Comparison of ENCODE assay signal across 19 cellular contexts in the genomic region with DNA sequence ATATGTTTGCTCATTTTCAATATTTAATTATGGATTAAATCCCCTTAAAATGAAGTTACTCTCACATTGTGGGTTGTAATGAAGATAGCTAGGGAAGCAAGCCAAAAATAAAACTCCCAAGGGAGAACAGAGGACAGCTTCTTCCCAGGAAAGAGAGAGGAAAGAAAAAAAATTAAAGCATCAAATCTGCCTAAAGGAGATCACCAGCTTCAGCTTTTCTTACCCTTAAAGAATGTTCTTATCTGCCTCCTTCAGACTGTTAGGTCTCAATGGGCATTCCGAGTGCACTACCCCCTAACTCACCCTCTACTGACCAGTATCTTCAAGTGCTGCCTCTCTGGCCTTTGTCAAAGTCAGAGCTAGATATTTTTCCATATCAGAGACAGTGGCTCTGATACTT. TPM values are rescaled to one million over a fixed set of nuclear protein-coding genes. Genes with fewer than 3 reads are reported as not detected.
DNase-seq lines count a peak whose midpoint lies in the region; ATAC-seq, FAIRE-seq and TF ChIP-seq lines count a peak whose summit lies in the region.
"Had no signal": no experiment of that assay in that cellular context is flagged by ENCODE, and none has a peak within 500 bp of the region (broad histone marks: within the 10 kb centered on the region; RNA-seq: fewer than 3 reads in every experiment).

No MANE protein-coding gene starts in this region.

- no peak overlapping the region for H3K4me3 Mint-ChIP-seq in astrocyte (ENCODE audit: unreplicated experiment)
- H3K4me3 Mint-ChIP-seq: activated CD4-positive, alpha-beta T cell treated with anti-CD3 and anti-CD28 coated beads for 36 hours; activated naive CD4-positive, alpha-beta T cell treated with anti-CD3 and anti-CD28 coated beads for 36 hours; CD4-positive, alpha-beta T cell; memory B cell; T-helper 1 cell treated with Interleukin-12 subunit alpha and Interleukin-12 subunit beta and Interleukin-4 antibody, amounts not matched to agents 30 μg/mL and 1 μg/mL, for 36 hours had no signal

- H4K20me1 ChIP-seq in SK-N-SH (ENCODE audit: insufficient read depth): no peaks in the 10 kb centered on the region
- peaks cover 8% of the 10 kb centered on the region for H4K20me1 ChIP-seq in astrocyte (ENCODE audit: insufficient read depth, low read length)

- no peaks in the 10 kb centered on the region for H3K27me3 Mint-ChIP-seq in astrocyte (ENCODE audit: low read depth, unreplicated experiment)
- H3K27me3 Mint-ChIP-seq: activated CD4-positive, alpha-beta T cell treated with anti-CD3 and anti-CD28 coated beads for 36 hours; CD4-positive, alpha-beta T cell; memory B cell had no signal

- ATAC-seq in SK-N-SH treated with all-trans-retinoic acid at 6 μM for 48 hours (peak; percentile 36; the same call in 1 of the 3 replicates), left cardiac atrium (peak; percentile 19 to 53), upper lobe of right lung (peak; percentile 74)
- ATAC-seq: activated CD4-positive, alpha-beta T cell treated with anti-CD3 and anti-CD28 coated beads for 36 hours; body of pancreas; sciatic nerve had no signal

- no peak for FAIRE-seq in astrocyte (lab: Jason Lieb, UNC)

- H3K36me3 ChIP-seq in SK-N-SH (replicated peaks in 1 of 2; ENCODE audit: control insufficient read depth in 1 of 2, insufficient read depth in 2 of 2, low read length in 1 of 2) (peaks cover 3 to 4% of the 10 kb centered on the region in 2 experiments), astrocyte (ENCODE audit: insufficient read depth, low read length) (no peaks in the 10 kb centered on the region), upper lobe of right lung (peaks cover 3% of the 10 kb centered on the region)

- DNase-seq in SK-N-SH (no peak), astrocyte (ENCODE audit: low read depth) (no peak), left cardiac atrium (no peak), upper lobe of right lung (no peak), NCI-H146 (lab: John Stamatoyannopoulos, UW) (no peak), SW480 (ENCODE audit: low spot score) (no peak), retina (no peak)
- DNase-seq: activated CD4-positive, alpha-beta T cell treated with anti-CD3 and anti-CD28 coated beads for 36 hours; activated naive CD4-positive, alpha-beta T cell treated with anti-CD3 and anti-CD28 coated beads for 36 hours; body of pancreas; CD4-positive, alpha-beta T cell; Karpas-422; NCI-H1436 treated with DMSO at 0.1 percent for 48 hours; transverse colon had no signal

- no peak for TF ChIP-seq RAD21 in SK-N-SH (IDR thresholded peaks at IDR 0.05; ENCODE audit: low read length)

- H3F3A ChIP-seq in SK-N-SH (replicated peaks; ENCODE audit: insufficient read depth): peaks cover 9% of the 10 kb centered on the region

- H3K27me3 ChIP-seq in SK-N-SH (ENCODE audit: insufficient read depth) (no peaks in the 10 kb centered on the region), astrocyte (ENCODE audit: insufficient read depth, low read length) (no peaks in the 10 kb centered on the region), upper lobe of right lung (no peaks in the 10 kb centered on the region)
- H3K27me3 ChIP-seq: body of pancreas, neutrophil, transverse colon had no signal

- no peaks in the 10 kb centered on the region for H3K79me2 ChIP-seq in SK-N-SH (ENCODE audit: insufficient read depth)
- peaks cover 4% of the 10 kb centered on the region for H3K79me2 ChIP-seq in astrocyte (ENCODE audit: insufficient read depth, low read length)

- H3K9me3 Mint-ChIP-seq in astrocyte (ENCODE audit: unreplicated experiment): no peaks in the 10 kb centered on the region
- H3K9me3 Mint-ChIP-seq: activated naive CD4-positive, alpha-beta T cell treated with anti-CD3 and anti-CD28 coated beads for 36 hours; CD4-positive, alpha-beta T cell; memory B cell; T-helper 1 cell treated with Interleukin-12 subunit alpha and Interleukin-12 subunit beta and Interleukin-4 antibody, amounts not matched to agents 30 μg/mL and 1 μg/mL, for 36 hours had no signal

- CTCF ChIA-PET in SK-N-SH (lab: Yijun Ruan, JAX): interaction anchor here (1.2 to 4.9 kb wide), 3 partner anchors 19 to 137 kb away, joined by 3 to 25 read pairs (median 7); no protein-coding TSS in a partner anchor

- no peaks in the 10 kb centered on the region for H3K9me3 ChIP-seq in SK-N-SH
- no peaks in the 10 kb centered on the region for H3K9me3 ChIP-seq in astrocyte (ENCODE audit: insufficient read depth, low read depth, low read length)
- no peaks in the 10 kb centered on the region for H3K9me3 ChIP-seq in upper lobe of right lung
- H3K9me3 ChIP-seq: body of pancreas, neutrophil, transverse colon had no signal

- TF ChIP-seq EP300 in SK-N-SH (IDR thresholded peaks at IDR 0.05; ENCODE audit: borderline replicate concordance in 1 of 2, low read depth in 1 of 2, low read length in 1 of 2): no peak

- 73% methylated on average over 1 of the region's 1 CpG for WGBS in SK-N-SH (ENCODE audit: low lambda C conversion rate)

- H3K27ac ChIP-seq in SK-N-SH (ENCODE audit: low read depth in 2 of 2, low read length in 1 of 2) (no peak overlapping the region), astrocyte (ENCODE audit: low read depth, low read length) (no peak overlapping the region), upper lobe of right lung (no peak overlapping the region)
- H3K27ac ChIP-seq: body of pancreas, neutrophil, transverse colon had no signal

- H3K9ac ChIP-seq in SK-N-SH (no peak overlapping the region), astrocyte (ENCODE audit: low read length) (no peak overlapping the region)

- H3K9me2 ChIP-seq in SK-N-SH: no peaks in the 10 kb centered on the region

- no peaks in the 10 kb centered on the region for H3K36me3 Mint-ChIP-seq in astrocyte (ENCODE audit: low read depth, unreplicated experiment)

- intact Hi-C loops in left cardiac atrium (cut with DNase I) (no loop called here), upper lobe of right lung (cut with DNase I) (no loop called here)

- TF ChIP-seq CTCF in SK-N-SH (IDR thresholded peaks at IDR 0.05) (no peak), astrocyte (IDR thresholded peaks at IDR 0.05; ENCODE audit: insufficient read depth, low read depth, low read length) (no peak), upper lobe of right lung (IDR thresholded peaks at IDR 0.05) (no peak)

- no peak overlapping the region for H3K4me2 ChIP-seq in SK-N-SH
- no peak overlapping the region for H3K4me2 ChIP-seq in astrocyte (ENCODE audit: low read length)

- peaks cover 4 to 11% of the 10 kb centered on the region in 2 experiments; a peak in 3 of 4 replicates for H3K4me1 ChIP-seq in SK-N-SH (ENCODE audit: control insufficient read depth in 1 of 2, insufficient read depth in 2 of 2, low read depth in 1 of 2, low read length in 1 of 2)
- H3K4me1 ChIP-seq in astrocyte (ENCODE audit: insufficient read depth, low read length): no peaks in the 10 kb centered on the region
- H3K4me1 ChIP-seq in upper lobe of right lung: peaks cover 3% of the 10 kb centered on the region
- H3K4me1 ChIP-seq: body of pancreas had no signal

- H3K4me1 Mint-ChIP-seq in astrocyte (ENCODE audit: low read depth, unreplicated experiment): peaks cover 8% of the 10 kb centered on the region
- H3K4me1 Mint-ChIP-seq: activated CD4-positive, alpha-beta T cell treated with anti-CD3 and anti-CD28 coated beads for 36 hours; memory B cell had no signal

- H2AFZ ChIP-seq in SK-N-SH (ENCODE audit: low read depth) (no peak overlapping the region), astrocyte (ENCODE audit: low read depth, low read length) (no peak overlapping the region)

- H3K27ac Mint-ChIP-seq in astrocyte (ENCODE audit: unreplicated experiment): peak overlapping the region; percentile 12
- H3K27ac Mint-ChIP-seq: activated CD4-positive, alpha-beta T cell treated with anti-CD3 and anti-CD28 coated beads for 36 hours; activated naive CD4-positive, alpha-beta T cell treated with anti-CD3 and anti-CD28 coated beads for 36 hours; CD4-positive, alpha-beta T cell; memory B cell; T-helper 1 cell treated with Interleukin-12 subunit alpha and Interleukin-12 subunit beta and Interleukin-4 antibody, amounts not matched to agents 30 μg/mL and 1 μg/mL, for 36 hours had no signal

- H3K4me3 ChIP-seq in SK-N-SH (ENCODE audit: low read depth in 2 of 2, low read length in 1 of 2): no peak overlapping the region
- H3K4me3 ChIP-seq in astrocyte (ENCODE audit: insufficient read depth, low read depth, low read length): no peak overlapping the region
- no peak overlapping the region for H3K4me3 ChIP-seq in upper lobe of right lung
- H3K4me3 ChIP-seq: body of pancreas, transverse colon had no signal

- POLR2A ChIA-PET in SK-N-SH (lab: Yijun Ruan, JAX): no interaction called here

TF ChIP-seq in SK-N-SH treated with all-trans-retinoic acid at 6 μM for 48 hours, 23 proteins besides CTCF, POLR2A, EP300 and RAD21 (continues in another document):
- no peak for TF ChIP-seq SNAI2 (CRISPR knock-in tag; IDR thresholded peaks at IDR 0.05)
- TF ChIP-seq ZNF70 (CRISPR knock-in tag; IDR thresholded peaks at IDR 0.05): no peak

TF ChIP-seq in SK-N-SH, 30 proteins besides CTCF, POLR2A, EP300 and RAD21 (continues in another document):
- TF ChIP-seq, protein P1, sequence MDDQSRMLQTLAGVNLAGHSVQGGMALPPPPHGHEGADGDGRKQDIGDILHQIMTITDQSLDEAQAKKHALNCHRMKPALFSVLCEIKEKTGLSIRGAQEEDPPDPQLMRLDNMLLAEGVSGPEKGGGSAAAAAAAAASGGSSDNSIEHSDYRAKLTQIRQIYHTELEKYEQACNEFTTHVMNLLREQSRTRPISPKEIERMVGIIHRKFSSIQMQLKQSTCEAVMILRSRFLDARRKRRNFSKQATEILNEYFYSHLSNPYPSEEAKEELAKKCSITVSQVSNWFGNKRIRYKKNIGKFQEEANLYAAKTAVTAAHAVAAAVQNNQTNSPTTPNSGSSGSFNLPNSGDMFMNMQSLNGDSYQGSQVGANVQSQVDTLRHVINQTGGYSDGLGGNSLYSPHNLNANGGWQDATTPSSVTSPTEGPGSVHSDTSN (IDR thresholded peaks at IDR 0.05): no peak
- TF ChIP-seq MEF2A (IDR thresholded peaks at IDR 0.05; ENCODE audit: borderline replicate concordance, low read depth) (no peak), JUND (IDR thresholded peaks at IDR 0.05) (no peak), GATA2 (CRISPR knock-in tag; IDR thresholded peaks at IDR 0.05) (no peak), ELF1 (IDR thresholded peaks at IDR 0.05) (no peak), EZH2phosphoT487 (IDR thresholded peaks at IDR 0.05; ENCODE audit: borderline replicate concordance, low read depth) (no peak)
- TF ChIP-seq, protein P2, sequence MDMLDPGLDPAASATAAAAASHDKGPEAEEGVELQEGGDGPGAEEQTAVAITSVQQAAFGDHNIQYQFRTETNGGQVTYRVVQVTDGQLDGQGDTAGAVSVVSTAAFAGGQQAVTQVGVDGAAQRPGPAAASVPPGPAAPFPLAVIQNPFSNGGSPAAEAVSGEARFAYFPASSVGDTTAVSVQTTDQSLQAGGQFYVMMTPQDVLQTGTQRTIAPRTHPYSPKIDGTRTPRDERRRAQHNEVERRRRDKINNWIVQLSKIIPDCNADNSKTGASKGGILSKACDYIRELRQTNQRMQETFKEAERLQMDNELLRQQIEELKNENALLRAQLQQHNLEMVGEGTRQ (IDR thresholded peaks at IDR 0.05; ENCODE audit: borderline replicate concordance, low read depth, low read length): no peak

RNA-seq across cellular contexts. Expression of a gene that starts 55.2 kb away (rescaled TPM):
- polyA plus RNA-seq in SK-N-SH (2012; rRNA removed): 4.2 and 5.2 TPM in 2 replicates
- 4.2 and 4.5 TPM in 2 replicates for polyA plus RNA-seq in SK-N-SH (2012; cell fraction: cytosol; rRNA removed)
- 6.3 and 13.0 TPM in 2 replicates for polyA plus RNA-seq in SK-N-SH (2012; cell fraction: nucleus; rRNA removed)
- total RNA-seq in astrocyte (19.3 and 19.9 TPM in 2 replicates), left cardiac atrium (10 to 100 TPM in 1 of 2 donors, 1 to 10 TPM in 1; 7.8 to 12.1 TPM), upper lobe of right lung (20.5 TPM)
